ENCODE assay signal across 17 cellular contexts in the genomic region with DNA sequence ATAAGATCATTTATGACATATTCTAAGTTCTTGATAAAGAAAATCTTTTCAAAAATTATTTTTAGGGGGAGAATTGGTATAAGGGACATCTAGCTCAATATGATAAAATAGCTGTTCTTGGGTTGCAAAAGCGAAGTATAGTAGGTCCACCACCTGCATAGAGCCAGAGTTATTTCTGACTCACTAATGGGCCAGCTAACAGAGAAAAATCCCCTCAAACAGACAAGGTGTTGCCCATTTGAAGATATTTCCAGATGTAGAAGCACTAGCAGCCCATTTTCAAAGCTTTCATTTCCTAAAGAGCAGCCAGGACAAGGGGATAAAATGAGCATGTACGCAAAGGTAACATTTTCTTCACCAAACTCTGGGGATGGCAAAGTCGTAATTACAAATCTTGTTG.
DNase-seq lines count a peak whose midpoint lies in the region; ATAC-seq, FAIRE-seq and TF ChIP-seq lines count a peak whose summit lies in the region.
"Had no signal": no experiment of that assay in that cellular context is flagged by ENCODE, and none has a peak within 500 bp of the region (broad histone marks: within the 10 kb centered on the region; RNA-seq: fewer than 3 reads in every experiment).

No MANE protein-coding gene starts in this region.

- no peaks in the 10 kb centered on the region for H3K9me2 ChIP-seq in GM23248 (ENCODE audit: insufficient read depth)
- no peaks in the 10 kb centered on the region for H3K9me2 ChIP-seq in MM.1S (replicated peaks; ENCODE audit: insufficient read depth, low read length)

- TF ChIP-seq POLR2A in endothelial cell of umbilical vein (IDR thresholded peaks at IDR 0.05; ENCODE audit: low read depth, low read length): no peak

- 74 to 78% methylated on average over 3 of the region's 3 CpGs for WGBS in GM23248 (ENCODE audit: low coverage in 1 of 2, low lambda C conversion rate in 2 of 2, missing lambda C conversion rate in 2 of 2), 2 experiments

- TSS peak; percentile 4 for BruUV-seq in endothelial cell of umbilical vein (replicated peaks; lab: Mats Ljungman, UMichigan)

- H3F3A ChIP-seq in GM23248 (ENCODE audit: insufficient read depth) (peaks cover 70% of the 10 kb centered on the region), MM.1S (ENCODE audit: insufficient read depth, low read length) (no peaks in the 10 kb centered on the region)

- DNase-seq in GM23248 (no peak), RWPE2 (ENCODE audit: low spot score) (no peak), endothelial cell of umbilical vein (ENCODE audit: low read depth, low spot score) (no peak), MM.1S (no peak), brain microvascular endothelial cell (no peak), coronary artery (ENCODE audit: low spot score) (no peak)
- DNase-seq: Calu3; CD4-positive, alpha-beta memory T cell; DMS 273 treated with DMSO at 0.1 percent for 48 hours; DMS53; DND-41; H9 had no signal

- H3K9ac ChIP-seq in GM23248 (no peak overlapping the region), endothelial cell of umbilical vein (replicated peaks; ENCODE audit: extremely low read depth, insufficient read depth, low read length) (peak overlapping the region; percentile 39), MM.1S (ENCODE audit: low read length) (no peak overlapping the region)
- H3K9ac ChIP-seq: BLaER1 had no signal

- ATAC-seq in RWPE2 (ENCODE audit: low read depth): no peak
- ATAC-seq: GM12878 had no signal

- FAIRE-seq in endothelial cell of umbilical vein (lab: Jason Lieb, UNC): no peak
- FAIRE-seq: A204.1, GM12878, H1, HTR-8/SVneo had no signal

- POLR2A ChIA-PET in endothelial cell of umbilical vein (lab: Charles Lee): interaction anchor here (0.9 to 1.6 kb wide), 4 partner anchors 61 to 165 kb away, joined by 3 to 8 read pairs (median 4); no protein-coding TSS in a partner anchor

- H3K36me3 ChIP-seq in GM23248 (ENCODE audit: low read depth) (no peaks in the 10 kb centered on the region), RWPE2 (ENCODE audit: low read depth) (no peaks in the 10 kb centered on the region), endothelial cell of umbilical vein (ENCODE audit: control insufficient read depth in 2 of 2, extremely low read depth in 1 of 2, insufficient read depth in 2 of 2, low read length in 2 of 2) (no peaks in the 10 kb centered on the region), MM.1S (replicated peaks; ENCODE audit: insufficient read depth, low read length) (no peaks in the 10 kb centered on the region), brain microvascular endothelial cell (replicated peaks) (no peaks in the 10 kb centered on the region)
- H3K36me3 ChIP-seq: BLaER1 had no signal

- in situ Hi-C loops in GM23248 (cut with MboI): no loop called here
- in situ Hi-C loops in brain microvascular endothelial cell (cut with HindIII; ENCODE audit: low pct_ligation_motif_present, low sequenced_read_pairs): no loop called here

- H3K4me1 ChIP-seq in GM23248 (ENCODE audit: insufficient read depth) (peaks cover 55% of the 10 kb centered on the region), RWPE2 (ENCODE audit: insufficient read depth, poor library complexity, severe bottlenecking) (peaks cover 7% of the 10 kb centered on the region), endothelial cell of umbilical vein (ENCODE audit: control insufficient read depth, extremely low read depth, insufficient read depth, low read length) (peaks cover 24% of the 10 kb centered on the region), MM.1S (ENCODE audit: low read length) (no peaks in the 10 kb centered on the region)
- H3K4me1 ChIP-seq: BLaER1 had no signal

- H3K9me3 ChIP-seq in GM23248 (ENCODE audit: low read depth) (no peaks in the 10 kb centered on the region), RWPE2 (ENCODE audit: severe bottlenecking) (no peaks in the 10 kb centered on the region), endothelial cell of umbilical vein (replicated peaks; ENCODE audit: control insufficient read depth, insufficient read depth, low read length) (no peaks in the 10 kb centered on the region), MM.1S (replicated peaks; ENCODE audit: insufficient read depth, low read length) (no peaks in the 10 kb centered on the region)
- H3K9me3 ChIP-seq: BLaER1 had no signal

- H3K4me2 ChIP-seq in GM23248 (ENCODE audit: unreplicated experiment) (peak overlapping the region; percentile 43), endothelial cell of umbilical vein (ENCODE audit: insufficient read depth, low read length) (peak overlapping the region; percentile 84), MM.1S (ENCODE audit: low read depth, low read length) (no peak overlapping the region)
- H3K4me2 ChIP-seq: BLaER1 had no signal

- no peaks in the 10 kb centered on the region for H4K20me1 ChIP-seq in GM23248 (ENCODE audit: insufficient read depth)
- H4K20me1 ChIP-seq in endothelial cell of umbilical vein (replicated peaks; ENCODE audit: control insufficient read depth, extremely low read depth, insufficient read depth, low read length): no peaks in the 10 kb centered on the region
- H4K20me1 ChIP-seq in MM.1S (ENCODE audit: insufficient read depth, low read length): no peaks in the 10 kb centered on the region
- H4K20me1 ChIP-seq: BLaER1 had no signal

- TF ChIP-seq CTCF in RWPE2 (IDR thresholded peaks at IDR 0.05; ENCODE audit: poor library complexity, severe bottlenecking) (no peak), endothelial cell of umbilical vein (IDR thresholded peaks at IDR 0.05; ENCODE audit: extremely low read depth in 1 of 2, insufficient read depth in 1 of 2, low read depth in 1 of 2, low read length in 2 of 2) (no peak), MM.1S (IDR thresholded peaks at IDR 0.05; ENCODE audit: low read length) (no peak), brain microvascular endothelial cell (IDR thresholded peaks at IDR 0.05; ENCODE audit: low read depth, low read length, missing control alignments) (no peak), coronary artery (IDR thresholded peaks at IDR 0.05) (no peak)

- no peaks in the 10 kb centered on the region for H3K9me1 ChIP-seq in endothelial cell of umbilical vein (replicated peaks; ENCODE audit: control insufficient read depth, extremely low read depth, insufficient read depth, low read length)

- H3K4me3 ChIP-seq in GM23248 (no peak overlapping the region), RWPE2 (ENCODE audit: severe bottlenecking) (no peak overlapping the region), endothelial cell of umbilical vein (replicated peaks in 1 of 3; ENCODE audit: insufficient read depth in 1 of 3, low read depth in 1 of 3, low read length in 3 of 3) (no peak overlapping the region), MM.1S (ENCODE audit: low read length) (no peak overlapping the region), brain microvascular endothelial cell (ENCODE audit: low read depth, low read length) (no peak overlapping the region), coronary artery (no peak overlapping the region)
- H3K4me3 ChIP-seq: BLaER1, GM12878 had no signal

- intact Hi-C loops in endothelial cell of umbilical vein (cut with micrococcal nuclease): loop anchor here (5.0 kb wide), 1 partner anchor 91 kb away; no protein-coding TSS in a partner anchor

- H3K27me3 ChIP-seq in GM23248 (replicated peaks; ENCODE audit: insufficient read depth) (no peaks in the 10 kb centered on the region), RWPE2 (ENCODE audit: insufficient read depth, poor library complexity, severe bottlenecking) (no peaks in the 10 kb centered on the region), endothelial cell of umbilical vein (ENCODE audit: control insufficient read depth in 2 of 2, insufficient read depth in 2 of 2, low read length in 2 of 2) (no peaks in the 10 kb centered on the region), MM.1S (replicated peaks; ENCODE audit: insufficient read depth, low read length) (no peaks in the 10 kb centered on the region), brain microvascular endothelial cell (replicated peaks) (no peaks in the 10 kb centered on the region)
- H3K27me3 ChIP-seq: BLaER1 had no signal

- H3K27ac ChIP-seq in GM23248 (no peak overlapping the region), RWPE2 (ENCODE audit: poor library complexity, severe bottlenecking) (peak overlapping the region; percentile 14), endothelial cell of umbilical vein (ENCODE audit: insufficient read depth, low read depth, low read length) (peak overlapping the region; percentile 85), MM.1S (ENCODE audit: low read length) (no peak overlapping the region), brain microvascular endothelial cell (no peak overlapping the region), coronary artery (peak overlapping the region in 1 of 2 donors; percentile 26)
- H3K27ac ChIP-seq: BLaER1 had no signal

- H2AFZ ChIP-seq in GM23248: no peak overlapping the region
- no peak overlapping the region for H2AFZ ChIP-seq in endothelial cell of umbilical vein (ENCODE audit: low read depth, low read length)
- no peak overlapping the region for H2AFZ ChIP-seq in MM.1S (ENCODE audit: low read length)

- CTCF ChIA-PET in endothelial cell of umbilical vein (lab: Charles Lee): interaction anchor here (0.7 to 3.4 kb wide), 10 partner anchors 11 to 330 kb away, joined by 3 to 16 read pairs (median 4); no protein-coding TSS in a partner anchor

- dilution Hi-C loops in endothelial cell of umbilical vein (cut with MboI; ENCODE audit: extremely low pct_ligation_motif_present, low sequenced_read_pairs): no loop called here

- H3K79me2 ChIP-seq in GM23248 (ENCODE audit: insufficient read depth): no peaks in the 10 kb centered on the region
- H3K79me2 ChIP-seq in endothelial cell of umbilical vein (ENCODE audit: control insufficient read depth, insufficient read depth, low read length): no peaks in the 10 kb centered on the region
- H3K79me2 ChIP-seq in MM.1S (ENCODE audit: low read length): no peaks in the 10 kb centered on the region

TF ChIP-seq in endothelial cell of umbilical vein, 7 proteins besides CTCF, POLR2A, EP300 and RAD21:
- no peak for TF ChIP-seq MYC (IDR thresholded peaks at IDR 0.05; ENCODE audit: low read depth, low read length)
- TF ChIP-seq EZH2 (IDR thresholded peaks at IDR 0.05; ENCODE audit: borderline replicate concordance, low read depth, low read length, severe bottlenecking): no peak
- no peak for TF ChIP-seq FOS (IDR thresholded peaks at IDR 0.05; ENCODE audit: borderline replicate concordance, insufficient read depth, low read length)
- no peak for TF ChIP-seq GATA2 (IDR thresholded peaks at IDR 0.05; ENCODE audit: insufficient read depth, insufficient read length, low read depth, low read length)
- no peak for TF ChIP-seq POLR2AphosphoS5 (IDR thresholded peaks at IDR 0.05; ENCODE audit: insufficient read depth, low read depth, low read length)
- TF ChIP-seq, protein P1, sequence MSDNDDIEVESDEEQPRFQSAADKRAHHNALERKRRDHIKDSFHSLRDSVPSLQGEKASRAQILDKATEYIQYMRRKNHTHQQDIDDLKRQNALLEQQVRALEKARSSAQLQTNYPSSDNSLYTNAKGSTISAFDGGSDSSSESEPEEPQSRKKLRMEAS (IDR thresholded peaks at IDR 0.05; ENCODE audit: insufficient read depth, insufficient read length): no peak
- TF ChIP-seq JUN (IDR thresholded peaks at IDR 0.05; ENCODE audit: borderline replicate concordance, insufficient read depth, insufficient read length, low read depth): no peak

Comparison
In these comparisons a context has a peak if more than half of its experiments do, and no peak if none do; other contexts are left out.
1. H3K27ac ChIP-seq: peak in RWPE2 (single experiment) and endothelial cell of umbilical vein (single experiment); none in GM23248 (single experiment), MM.1S (single experiment) and brain microvascular endothelial cell (single experiment).